Comparison of ENCODE assay signal across 15 cellular contexts in genomic region chr9:36935768-36936497, GRCh38.
DNase-seq lines count a peak whose midpoint lies in the region; ATAC-seq and TF ChIP-seq lines count a peak whose summit lies in the region.
"Had no signal": no experiment of that assay in that cellular context is flagged by ENCODE, and none has a peak within 500 bp of the region (broad histone marks: within the 10 kb centered on the region; RNA-seq: fewer than 3 reads in every experiment).

No MANE protein-coding gene starts in this region.

- H3K4me3 ChIP-seq in esophagus squamous epithelium: no peak overlapping the region
- H3K4me3 ChIP-seq in hepatocyte: no peak overlapping the region
- H3K4me3 ChIP-seq: lung, sigmoid colon had no signal

- no peak overlapping the region for H3K27ac Mint-ChIP-seq in activated CD4-positive, alpha-beta T cell treated with anti-CD3 and anti-CD28 coated beads for 36 hours
- H3K27ac Mint-ChIP-seq in activated CD4-positive, alpha-beta T cell treated with anti-CD3 and anti-CD28 coated beads, Interleukin-2, amount 10 ng/mL, durations not matched to agents 24 days and 14 days: no peak overlapping the region
- H3K27ac Mint-ChIP-seq in type B pancreatic cell: no peak overlapping the region
- H3K27ac Mint-ChIP-seq: activated naive CD8-positive, alpha-beta T cell; dendritic cell treated with granulocyte-macrophage colony-stimulating factor and Interleukin-4, amounts not matched to agents 40 ng/mL and 50 ng/mL, for 4 days had no signal

- H3K4me3 Mint-ChIP-seq in activated CD4-positive, alpha-beta T cell treated with anti-CD3 and anti-CD28 coated beads for 36 hours: no peak overlapping the region
- H3K4me3 Mint-ChIP-seq in activated CD4-positive, alpha-beta T cell treated with anti-CD3 and anti-CD28 coated beads, Interleukin-2, amount 10 ng/mL, durations not matched to agents 24 days and 14 days: no peak overlapping the region
- H3K4me3 Mint-ChIP-seq in type B pancreatic cell: no peak overlapping the region
- H3K4me3 Mint-ChIP-seq: activated naive CD8-positive, alpha-beta T cell; dendritic cell treated with granulocyte-macrophage colony-stimulating factor and Interleukin-4, amounts not matched to agents 40 ng/mL and 50 ng/mL, for 4 days had no signal

- H3K9me3 ChIP-seq in esophagus squamous epithelium: peaks cover 0 to 5% (median 0%) of the 10 kb centered on the region in 3 donors
- H3K9me3 ChIP-seq in hepatocyte (ENCODE audit: low read depth): no peaks in the 10 kb centered on the region
- H3K9me3 ChIP-seq: sigmoid colon had no signal

- 76 to 81% methylated on average over 7 to 8 of the region's 9 CpGs for whole genome bisulfite sequencing in esophagus squamous epithelium, 2 donors
- WGBS in hepatocyte (ENCODE audit: low lambda C conversion rate, missing lambda C conversion rate): 87% methylated on average over 9 of the region's 9 CpGs

- peaks cover 3% of the 10 kb centered on the region for H3K9me3 Mint-ChIP-seq in activated CD4-positive, alpha-beta T cell treated with anti-CD3 and anti-CD28 coated beads for 36 hours (ENCODE audit: low read depth)
- no peaks in the 10 kb centered on the region for H3K9me3 Mint-ChIP-seq in activated CD4-positive, alpha-beta T cell treated with anti-CD3 and anti-CD28 coated beads, Interleukin-2, amount 10 ng/mL, durations not matched to agents 24 days and 14 days
- H3K9me3 Mint-ChIP-seq in type B pancreatic cell: no peaks in the 10 kb centered on the region
- H3K9me3 Mint-ChIP-seq: dendritic cell treated with granulocyte-macrophage colony-stimulating factor and Interleukin-4, amounts not matched to agents 40 ng/mL and 50 ng/mL, for 4 days had no signal

- no peak overlapping the region for H2AFZ ChIP-seq in hepatocyte

- H3K4me1 ChIP-seq in esophagus squamous epithelium: no peaks in the 10 kb centered on the region
- no peaks in the 10 kb centered on the region for H3K4me1 ChIP-seq in hepatocyte (ENCODE audit: insufficient read depth)
- H3K4me1 ChIP-seq: sigmoid colon had no signal

- no peak overlapping the region for H3K4me2 ChIP-seq in hepatocyte

- TF ChIP-seq CTCF in type B pancreatic cell (conservative IDR thresholded peaks at IDR 0.05): no peak
- no peak for TF ChIP-seq CTCF in esophagus squamous epithelium (IDR thresholded peaks at IDR 0.05)
- TF ChIP-seq CTCF in hepatocyte (IDR thresholded peaks at IDR 0.05; ENCODE audit: poor library complexity): no peak

- H3K79me2 ChIP-seq in hepatocyte: no peaks in the 10 kb centered on the region

- H3K27me3 Mint-ChIP-seq in activated CD4-positive, alpha-beta T cell treated with anti-CD3 and anti-CD28 coated beads for 36 hours: peaks cover 7% of the 10 kb centered on the region
- H3K27me3 Mint-ChIP-seq in activated CD4-positive, alpha-beta T cell treated with anti-CD3 and anti-CD28 coated beads, Interleukin-2, amount 10 ng/mL, durations not matched to agents 24 days and 14 days: peaks cover 6% of the 10 kb centered on the region
- peaks cover 35% of the 10 kb centered on the region for H3K27me3 Mint-ChIP-seq in type B pancreatic cell

- H3K9me2 ChIP-seq in hepatocyte (replicated peaks; ENCODE audit: insufficient read depth): no peaks in the 10 kb centered on the region

- H3K27me3 ChIP-seq in esophagus squamous epithelium: peaks cover 0 to 32% (median 0%) of the 10 kb centered on the region in 4 donors
- peaks cover 15% of the 10 kb centered on the region for H3K27me3 ChIP-seq in hepatocyte

- intact Hi-C loops in activated CD4-positive, alpha-beta T cell treated with anti-CD3 and anti-CD28 coated beads for 36 hours (cut with DNase I, micrococcal nuclease): no loop called here
- intact Hi-C loops in activated CD4-positive, alpha-beta T cell treated with anti-CD3 and anti-CD28 coated beads, Interleukin-2, amount 10 ng/mL, durations not matched to agents 24 days and 14 days (cut with micrococcal nuclease): no loop called here
- intact Hi-C loops in esophagus squamous epithelium (cut with DNase I): no loop called here

- no peaks in the 10 kb centered on the region for H4K20me1 ChIP-seq in hepatocyte (ENCODE audit: insufficient read depth, poor library complexity, severe bottlenecking)

- TF ChIP-seq POLR2A in esophagus squamous epithelium (IDR thresholded peaks at IDR 0.05): no peak

- H3K4me1 Mint-ChIP-seq in activated CD4-positive, alpha-beta T cell treated with anti-CD3 and anti-CD28 coated beads for 36 hours: peaks cover 3% of the 10 kb centered on the region
- peaks cover 13% of the 10 kb centered on the region for H3K4me1 Mint-ChIP-seq in activated CD4-positive, alpha-beta T cell treated with anti-CD3 and anti-CD28 coated beads, Interleukin-2, amount 10 ng/mL, durations not matched to agents 24 days and 14 days
- peaks cover 4% of the 10 kb centered on the region for H3K4me1 Mint-ChIP-seq in type B pancreatic cell (ENCODE audit: unreplicated experiment)

- POLR2A ChIA-PET in activated CD4-positive, alpha-beta T cell treated with anti-CD3 and anti-CD28 coated beads for 36 hours (lab: Charles Lee): no interaction called here

- peak; percentile 36 for ATAC-seq in activated CD4-positive, alpha-beta T cell treated with anti-CD3 and anti-CD28 coated beads for 36 hours
- ATAC-seq in HG02610 (IDR thresholded peaks at IDR 0.05; ENCODE audit: unreplicated experiment) (peak; percentile 55), HG03521 (IDR thresholded peaks at IDR 0.05; ENCODE audit: unreplicated experiment) (peak; percentile 69)

- DNase-seq in activated CD4-positive, alpha-beta T cell treated with anti-CD3 and anti-CD28 coated beads for 36 hours: no peak
- no peak for DNase-seq in activated CD4-positive, alpha-beta T cell treated with anti-CD3 and anti-CD28 coated beads, Interleukin-2, amount 10 ng/mL, durations not matched to agents 24 days and 14 days
- DNase-seq in type B pancreatic cell (ENCODE audit: extremely low spot score, unreplicated experiment) (peak; percentile 62), esophagus squamous epithelium (lab: John Stamatoyannopoulos, UW) (no peak), NCI-H128 (lab: John Stamatoyannopoulos, UW; ENCODE audit: unreplicated experiment) (no peak), hepatocyte (ENCODE audit: low spot score) (no peak)
- DNase-seq: activated CD4-positive, alpha-beta T cell treated with anti-CD3 and anti-CD28 coated beads for 1 hour; NCI-H2081; sigmoid colon had no signal

- no peaks in the 10 kb centered on the region for H3K36me3 Mint-ChIP-seq in activated CD4-positive, alpha-beta T cell treated with anti-CD3 and anti-CD28 coated beads for 36 hours (ENCODE audit: low read depth)
- H3K36me3 Mint-ChIP-seq in activated CD4-positive, alpha-beta T cell treated with anti-CD3 and anti-CD28 coated beads, Interleukin-2, amount 10 ng/mL, durations not matched to agents 24 days and 14 days (ENCODE audit: low read depth): no peaks in the 10 kb centered on the region
- H3K36me3 Mint-ChIP-seq in type B pancreatic cell: no peaks in the 10 kb centered on the region

- H3K36me3 ChIP-seq in esophagus squamous epithelium: no peaks in the 10 kb centered on the region
- no peaks in the 10 kb centered on the region for H3K36me3 ChIP-seq in hepatocyte (replicated peaks; ENCODE audit: insufficient read depth, low read depth)
- H3K36me3 ChIP-seq: sigmoid colon had no signal

- H3K27ac ChIP-seq in esophagus squamous epithelium (no peak overlapping the region), hepatocyte (no peak overlapping the region)
- H3K27ac ChIP-seq: RWPE1, sigmoid colon had no signal

- CTCF ChIA-PET in activated CD4-positive, alpha-beta T cell treated with anti-CD3 and anti-CD28 coated beads for 36 hours (lab: Charles Lee): interaction anchor here (0.5 to 1.4 kb wide), 2 partner anchors 20 to 58 kb away, joined by 3 read pairs; no protein-coding TSS in a partner anchor
